Comparison of ENCODE assay signal across 18 cellular contexts in the genomic region with DNA sequence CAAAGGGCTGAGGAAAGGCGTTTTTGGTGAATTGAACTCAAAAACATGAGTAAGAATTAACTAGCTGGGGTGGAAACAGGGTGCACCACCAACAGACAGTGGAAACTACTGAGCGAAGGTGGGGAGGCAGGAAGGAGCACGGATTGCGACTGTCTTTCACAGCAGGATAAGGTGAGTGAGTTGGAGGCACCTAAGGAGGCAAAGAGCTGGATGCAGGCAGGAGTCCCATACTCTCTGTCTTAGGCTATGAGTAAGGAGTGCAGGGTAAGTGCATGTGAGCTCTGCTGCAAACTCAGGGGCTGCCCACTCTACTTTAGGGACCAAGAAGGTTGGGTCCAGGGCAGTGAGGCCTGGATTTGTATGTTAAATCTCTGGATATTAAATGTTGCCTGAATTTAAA.
DNase-seq lines count a peak whose midpoint lies in the region; ATAC-seq and TF ChIP-seq lines count a peak whose summit lies in the region.
"Had no signal": no experiment of that assay in that cellular context is flagged by ENCODE, and none has a peak within 500 bp of the region (broad histone marks: within the 10 kb centered on the region; RNA-seq: fewer than 3 reads in every experiment).

No MANE protein-coding gene starts in this region.

- no peaks in the 10 kb centered on the region for H3K9me3 ChIP-seq in H9 (ENCODE audit: control insufficient read depth, low read depth, low read length)
- H3K9me3 ChIP-seq in mesenchymal stem cell (ENCODE audit: control insufficient read depth, low read length) = no peaks in the 10 kb centered on the region
- H3K9me3 ChIP-seq in esophagus muscularis mucosa = no peaks in the 10 kb centered on the region
- H3K9me3 ChIP-seq: BLaER1, Caco-2 had no signal

- H3K23me2 ChIP-seq in H9 (ENCODE audit: insufficient read length, low read depth, low read length, poor library complexity, severe bottlenecking) = no peaks in the 10 kb centered on the region

- H3K56ac ChIP-seq in H9 (ENCODE audit: insufficient read length, low read depth, low read length) = no peak overlapping the region

- H3K4me1 Mint-ChIP-seq in H9 (peaks cover 25 to 27% of the 10 kb centered on the region in 2 experiments), WTC11 (peaks cover 29% of the 10 kb centered on the region)
- H3K4me1 Mint-ChIP-seq: B cell; CD4-positive, CD25-positive, alpha-beta regulatory T cell had no signal

- H3K79me2 ChIP-seq in H9 (ENCODE audit: insufficient read depth, low read length) = no peaks in the 10 kb centered on the region

- POLR2A ChIA-PET in WTC11 (lab: Charles Lee) = no interaction called here

- H3K18ac ChIP-seq in H9 (ENCODE audit: insufficient read length, low read depth, low read length) = no peak overlapping the region
- peak overlapping the region in 1 of 2 experiments; percentile 24 for H3K18ac ChIP-seq in mesenchymal stem cell (ENCODE audit: low read depth in 1 of 2, low read length in 2 of 2)

- no peak for TF ChIP-seq POLR2A in esophagus muscularis mucosa (IDR thresholded peaks at IDR 0.05; ENCODE audit: low read depth)

- no peak for TF ChIP-seq CTCF in H9 (conservative IDR thresholded peaks at IDR 0.05)
- no peak for TF ChIP-seq CTCF in WTC11 (IDR thresholded peaks at IDR 0.05)
- TF ChIP-seq CTCF in esophagus muscularis mucosa (IDR thresholded peaks at IDR 0.05) = no peak

- H2BK5ac ChIP-seq in H9 (ENCODE audit: insufficient read length, low read length) (no peak overlapping the region), mesenchymal stem cell (ENCODE audit: low read depth, low read length, poor library complexity, severe bottlenecking) (no peak overlapping the region)

- H4K8ac ChIP-seq in H9 (replicated peaks; ENCODE audit: insufficient read length, low read depth, low read length) (no peak overlapping the region), mesenchymal stem cell (ENCODE audit: low read length) (no peak overlapping the region)

- H2AFZ ChIP-seq in H9 (ENCODE audit: low read length) = peak overlapping the region; percentile 32
- peak overlapping the region; percentile 27 for H2AFZ ChIP-seq in mesenchymal stem cell (ENCODE audit: low read depth, low read length)

- H3K79me1 ChIP-seq in H9 (ENCODE audit: insufficient read depth, low read depth, low read length, poor library complexity, severe bottlenecking) = no peaks in the 10 kb centered on the region
- H3K79me1 ChIP-seq in mesenchymal stem cell (replicated peaks; ENCODE audit: low read length, poor library complexity, severe bottlenecking) = no peaks in the 10 kb centered on the region

- H3K27ac ChIP-seq in H9 (ENCODE audit: insufficient read length, low read depth, low read length) = no peak overlapping the region
- H3K27ac ChIP-seq in mesenchymal stem cell (ENCODE audit: low read length, poor library complexity, severe bottlenecking) = no peak overlapping the region
- H3K27ac ChIP-seq in esophagus muscularis mucosa (replicated peaks in 1 of 4) = no peak overlapping the region
- H3K27ac ChIP-seq: BLaER1, C4-2B had no signal

- H2AK5ac ChIP-seq in H9 (ENCODE audit: insufficient read length, low read length) (no peak overlapping the region), mesenchymal stem cell (ENCODE audit: low read length, severe bottlenecking) (no peak overlapping the region)

- H3K36me3 Mint-ChIP-seq in H9 (ENCODE audit: insufficient read depth in 1 of 3, low read depth in 3 of 3) (no peaks in the 10 kb centered on the region; a peak in 1 of 7 replicates), WTC11 (no peaks in the 10 kb centered on the region)
- H3K36me3 Mint-ChIP-seq: CD4-positive, CD25-positive, alpha-beta regulatory T cell; CD8-positive, alpha-beta T cell had no signal

- no peak overlapping the region for H3K9ac ChIP-seq in H9 (ENCODE audit: extremely low read depth, insufficient read length, low read length)
- no peak overlapping the region for H3K9ac ChIP-seq in mesenchymal stem cell (ENCODE audit: low read length)
- H3K9ac ChIP-seq: BLaER1 had no signal

- H3K27ac Mint-ChIP-seq in H9 (peak overlapping the region in 1 of 3 experiments; percentile 57; a peak in 1 of 7 replicates), WTC11 (no peak overlapping the region)
- H3K27ac Mint-ChIP-seq: B cell; CD4-positive, CD25-positive, alpha-beta regulatory T cell; CD8-positive, alpha-beta T cell had no signal

- TF ChIP-seq EP300 in esophagus muscularis mucosa (IDR thresholded peaks at IDR 0.05) = no peak

- H2BK120ac ChIP-seq in H9 (ENCODE audit: low read depth, low read length, poor library complexity, severe bottlenecking) (no peak overlapping the region), mesenchymal stem cell (ENCODE audit: low read depth, low read length) (no peak overlapping the region)

- H3K27me3 Mint-ChIP-seq in H9 (ENCODE audit: low read depth) (no peaks in the 10 kb centered on the region), WTC11 (ENCODE audit: low read depth) (peaks cover 8% of the 10 kb centered on the region)
- H3K27me3 Mint-ChIP-seq: B cell; CD4-positive, CD25-positive, alpha-beta regulatory T cell had no signal

- DNase-seq in H9 (no peak), WTC11 (ENCODE audit: low spot score) (no peak), mesenchymal stem cell (no peak), GF-D8 (lab: John Stamatoyannopoulos, UW) (no peak), superior temporal gyrus (ENCODE audit: extremely low spot score) (no peak), esophagus muscularis mucosa (ENCODE audit: extremely low spot score) (no peak)
- DNase-seq: Caco-2; CD4-positive, CD25-positive, alpha-beta regulatory T cell; CD8-positive, alpha-beta T cell; DMS153; DND-41; GOT3; H7 had no signal

- H3T11ph ChIP-seq in H9 (ENCODE audit: low read length) = no peak overlapping the region

- peak; percentile 59; the same call in 1 of the 2 replicates for ATAC-seq in WTC11
- ATAC-seq: CD8-positive, alpha-beta T cell; GM12878; HCT116 had no signal

- H3K4me1 ChIP-seq in H9 (ENCODE audit: insufficient read depth, low read length) = no peaks in the 10 kb centered on the region; the same call in 1 of the 2 replicates
- peaks cover 3% of the 10 kb centered on the region for H3K4me1 ChIP-seq in mesenchymal stem cell (ENCODE audit: control insufficient read depth, insufficient read depth, low read depth, low read length)
- no peaks in the 10 kb centered on the region for H3K4me1 ChIP-seq in esophagus muscularis mucosa
- H3K4me1 ChIP-seq: BLaER1, Caco-2 had no signal

- no peak overlapping the region for H4K5ac ChIP-seq in H9 (ENCODE audit: insufficient read length, low read depth, low read length)

- no peak overlapping the region for H2BK20ac ChIP-seq in H9 (ENCODE audit: low read depth, low read length, poor library complexity, severe bottlenecking)

- H2BK12ac ChIP-seq in H9 (ENCODE audit: insufficient read length, low read depth, low read length) (no peak overlapping the region), mesenchymal stem cell (ENCODE audit: low read length in 2 of 2) (no peak overlapping the region)

- intact Hi-C loops in esophagus muscularis mucosa (cut with DNase I) = no loop called here

- H3K23ac ChIP-seq in H9 (ENCODE audit: insufficient read length, low read depth, low read length) = no peak overlapping the region
- H3K23ac ChIP-seq in mesenchymal stem cell (ENCODE audit: low read length in 2 of 2) = no peak overlapping the region

- H3K4ac ChIP-seq in H9 (ENCODE audit: low read depth, low read length) (no peak overlapping the region), mesenchymal stem cell (ENCODE audit: low read depth in 1 of 2, low read length in 2 of 2) (no peak overlapping the region)

- H3K9me3 Mint-ChIP-seq in H9 (no peaks in the 10 kb centered on the region), WTC11 (peaks cover 12% of the 10 kb centered on the region)
- H3K9me3 Mint-ChIP-seq: CD8-positive, alpha-beta T cell had no signal

- H3K36me3 ChIP-seq in mesenchymal stem cell (ENCODE audit: control insufficient read depth in 1 of 2, insufficient read depth in 2 of 2, low read depth in 1 of 2, low read length in 2 of 2) (no peaks in the 10 kb centered on the region), esophagus muscularis mucosa (no peaks in the 10 kb centered on the region)
- H3K36me3 ChIP-seq: BLaER1 had no signal

- no CpG with 5 or more reads among the region's 4 CpGs for WGBS in H9 (ENCODE audit: extremely low coverage, insufficient read length, low lambda C conversion rate)
- WGBS in mesenchymal stem cell = 74% methylated on average over 4 of the region's 4 CpGs
- 78% methylated on average over 4 of the region's 4 CpGs for WGBS in esophagus muscularis mucosa

- H4K91ac ChIP-seq in H9 (ENCODE audit: insufficient read length, low read depth, low read length) (no peak overlapping the region), mesenchymal stem cell (ENCODE audit: low read length) (no peak overlapping the region)

- CTCF ChIA-PET in WTC11 (lab: Charles Lee) = interaction anchor here (1.9 kb wide), 1 partner anchor 9 kb away, joined by 6 read pairs; no protein-coding TSS in a partner anchor

- no peak overlapping the region for H3K4me3 Mint-ChIP-seq in H9
- no peak overlapping the region for H3K4me3 Mint-ChIP-seq in WTC11
- H3K4me3 Mint-ChIP-seq: B cell; CD4-positive, CD25-positive, alpha-beta regulatory T cell; CD8-positive, alpha-beta T cell had no signal

- no peak overlapping the region for H3K14ac ChIP-seq in H9 (ENCODE audit: insufficient read depth, low read length)
- peak overlapping the region in 1 of 2 experiments; percentile 79 for H3K14ac ChIP-seq in mesenchymal stem cell (ENCODE audit: low read length in 2 of 2)

- H2BK15ac ChIP-seq in H9 (ENCODE audit: low read depth, low read length) = no peak overlapping the region
- H2BK15ac ChIP-seq in mesenchymal stem cell (ENCODE audit: low read depth, poor library complexity, severe bottlenecking) = no peak overlapping the region

- no peaks in the 10 kb centered on the region for H4K20me1 ChIP-seq in H9 (ENCODE audit: control insufficient read depth, insufficient read depth, insufficient read length)
- H4K20me1 ChIP-seq: BLaER1 had no signal

- H3K4me2 ChIP-seq in H9 (ENCODE audit: insufficient read depth, insufficient read length, low read length) (no peak overlapping the region), mesenchymal stem cell (ENCODE audit: low read length, poor library complexity, severe bottlenecking) (no peak overlapping the region)
- H3K4me2 ChIP-seq: BLaER1 had no signal

- no peak overlapping the region for H3K4me3 ChIP-seq in mesenchymal stem cell (ENCODE audit: insufficient read depth in 1 of 2, low read depth in 1 of 2, low read length in 2 of 2)
- no peak overlapping the region for H3K4me3 ChIP-seq in esophagus muscularis mucosa
- H3K4me3 ChIP-seq: BLaER1, GM12878 had no signal

- no peaks in the 10 kb centered on the region for H3K27me3 ChIP-seq in H9 (ENCODE audit: insufficient read depth, low read length)
- H3K27me3 ChIP-seq in mesenchymal stem cell (ENCODE audit: control insufficient read depth in 1 of 2, insufficient read depth in 1 of 2, low read length in 2 of 2) = no peaks in the 10 kb centered on the region
- H3K27me3 ChIP-seq in esophagus muscularis mucosa = no peaks in the 10 kb centered on the region
- H3K27me3 ChIP-seq: BLaER1 had no signal
